ENCODE assay signal across 1 cellular context in genomic region chr16:67000384-67001158, GRCh38.
TF ChIP-seq lines count a peak whose summit lies in the region.

No MANE protein-coding gene starts in this region.

TF ChIP-seq in H1, 55 proteins besides CTCF, POLR2A, EP300 and RAD21:
- no peak for TF ChIP-seq USF2 (IDR thresholded peaks at IDR 0.05; ENCODE audit: low read length)
- TF ChIP-seq SP1 (IDR thresholded peaks at IDR 0.05; ENCODE audit: low read depth, low read length), result no peak
- TF ChIP-seq SIX5 (IDR thresholded peaks at IDR 0.05; ENCODE audit: low read depth, low read length), result no peak
- no peak for TF ChIP-seq CHD2 (IDR thresholded peaks at IDR 0.05; ENCODE audit: low read length)
- TF ChIP-seq TCF12 (IDR thresholded peaks at IDR 0.05; ENCODE audit: low read depth, low read length), result no peak
- TF ChIP-seq SUZ12 (IDR thresholded peaks at IDR 0.05; ENCODE audit: low read length), result peak; percentile 70
- no peak for TF ChIP-seq JUND (IDR thresholded peaks at IDR 0.05; ENCODE audit: low read length)
- no peak for TF ChIP-seq CTBP2 (IDR thresholded peaks at IDR 0.05; ENCODE audit: borderline replicate concordance, insufficient read depth, insufficient read length, low read length)
- no peak for TF ChIP-seq EGR1 (IDR thresholded peaks at IDR 0.05; ENCODE audit: borderline replicate concordance, low read depth, low read length)
- TF ChIP-seq SIRT6 (IDR thresholded peaks at IDR 0.05; ENCODE audit: low read length), result no peak
- no peak for TF ChIP-seq BCL11A (IDR thresholded peaks at IDR 0.05; ENCODE audit: low read depth in 2 of 2, low read length in 2 of 2)
- TF ChIP-seq TAF7 (optimal IDR thresholded peaks at IDR 0.05; ENCODE audit: borderline replicate concordance, low read depth, low read length), result no peak
- no peak for TF ChIP-seq POLR2AphosphoS5 (IDR thresholded peaks at IDR 0.05; ENCODE audit: low read depth, low read length)
- no peak for TF ChIP-seq CHD1 (IDR thresholded peaks at IDR 0.05; ENCODE audit: low read depth, low read length)
- no peak for TF ChIP-seq TEAD4 (IDR thresholded peaks at IDR 0.05; ENCODE audit: low read depth, low read length)
- TF ChIP-seq E2F6 (IDR thresholded peaks at IDR 0.05), result peak; percentile 96
- TF ChIP-seq SIN3A (conservative IDR thresholded peaks at IDR 0.05 in 1 of 2, IDR thresholded peaks at IDR 0.05 in 1 of 2; ENCODE audit: low read depth in 1 of 2, low read length in 2 of 2), result no peak; a peak in 1 of 4 replicates
- no peak for TF ChIP-seq BRCA1 (IDR thresholded peaks at IDR 0.05; ENCODE audit: low read depth, low read length)
- no peak for TF ChIP-seq CBX8 (IDR thresholded peaks at IDR 0.05; ENCODE audit: borderline replicate concordance, low read depth, low read length)
- no peak for TF ChIP-seq GTF2F1 (IDR thresholded peaks at IDR 0.05; ENCODE audit: borderline replicate concordance, low read depth, low read length)
- no peak for TF ChIP-seq ZNF274 (IDR thresholded peaks at IDR 0.05; ENCODE audit: borderline replicate concordance, extremely low read depth, low read length)
- no peak for TF ChIP-seq SP2 (IDR thresholded peaks at IDR 0.05; ENCODE audit: low read length)
- TF ChIP-seq KDM5A (IDR thresholded peaks at IDR 0.05; ENCODE audit: low read length), result no peak
- no peak for TF ChIP-seq JUN (IDR thresholded peaks at IDR 0.05; ENCODE audit: low read depth, low read length)
- TF ChIP-seq KDM1A (IDR thresholded peaks at IDR 0.05; ENCODE audit: borderline replicate concordance, low read length), result 0 out of 2 replicates have a peak, but pooled peaks have one; percentile 57
- no peak for TF ChIP-seq CHD7 (IDR thresholded peaks at IDR 0.05; ENCODE audit: insufficient replicate concordance, low read length)
- peak; percentile 64 for TF ChIP-seq ASH2L (IDR thresholded peaks at IDR 0.05; ENCODE audit: low read length)
- TF ChIP-seq KDM4A (IDR thresholded peaks at IDR 0.05; ENCODE audit: low read depth, low read length, severe bottlenecking), result peak; percentile 88
- no peak for TF ChIP-seq ATF3 (IDR thresholded peaks at IDR 0.05; ENCODE audit: insufficient read depth, low read depth, low read length)
- TF ChIP-seq CBX5 (IDR thresholded peaks at IDR 0.05; ENCODE audit: low read depth, low read length), result no peak
- TF ChIP-seq TAF1 (IDR thresholded peaks at IDR 0.05; ENCODE audit: low read depth, low read length), result no peak
- TF ChIP-seq RFX5 (IDR thresholded peaks at IDR 0.05; ENCODE audit: borderline replicate concordance, low read depth, low read length), result no peak
- TF ChIP-seq BACH1 (IDR thresholded peaks at IDR 0.05; ENCODE audit: low read length), result peak; percentile 33; the same call in 1 of the 2 replicates
- no peak for TF ChIP-seq ATF2 (IDR thresholded peaks at IDR 0.05; ENCODE audit: low read length)
- TF ChIP-seq MAFK (IDR thresholded peaks at IDR 0.05; ENCODE audit: low read depth, low read length), result no peak
- no peak for TF ChIP-seq FOSL1 (IDR thresholded peaks at IDR 0.05; ENCODE audit: insufficient read depth, low read depth, low read length)
- peak; percentile 35 for TF ChIP-seq CREB1 (IDR thresholded peaks at IDR 0.05)
- TF ChIP-seq NRF1 (IDR thresholded peaks at IDR 0.05; ENCODE audit: low read depth, low read length), result peak; percentile 50
- peak; percentile 95 for TF ChIP-seq MAX (IDR thresholded peaks at IDR 0.05)
- peak; percentile 39 for TF ChIP-seq EZH2 (IDR thresholded peaks at IDR 0.05; ENCODE audit: low read depth, low read length, severe bottlenecking)
- no peak for TF ChIP-seq GABPA (IDR thresholded peaks at IDR 0.05; ENCODE audit: borderline replicate concordance, insufficient read depth, low read length)
- TF ChIP-seq HDAC2 (IDR thresholded peaks at IDR 0.05; ENCODE audit: borderline replicate concordance in 1 of 2, low read depth in 2 of 2, low read length in 2 of 2), result 0 out of 4 replicates have a peak, but pooled peaks of 1 of the 2 experiments have one; percentile 26
- no peak for TF ChIP-seq RNF2 (IDR thresholded peaks at IDR 0.05; ENCODE audit: borderline replicate concordance, low read depth, low read length, missing control alignments, poor library complexity, severe bottlenecking)
- no peak for TF ChIP-seq NANOG (IDR thresholded peaks at IDR 0.05; ENCODE audit: insufficient read depth, low read depth, low read length, poor library complexity, severe bottlenecking)
- TF ChIP-seq PHF8 (conservative IDR thresholded peaks at IDR 0.05; ENCODE audit: low read depth, low read length), result no peak
- no peak for TF ChIP-seq YY1 (IDR thresholded peaks at IDR 0.05; ENCODE audit: low read depth, low read length)
- no peak for TF ChIP-seq SRF (IDR thresholded peaks at IDR 0.05; ENCODE audit: low read depth, low read length)
- TF ChIP-seq SAP30 (IDR thresholded peaks at IDR 0.05; ENCODE audit: insufficient read depth, insufficient replicate concordance, low read length), result no peak
- TF ChIP-seq RXRA (IDR thresholded peaks at IDR 0.05; ENCODE audit: insufficient read depth, low read depth, low read length), result no peak
- TF ChIP-seq SP4 (IDR thresholded peaks at IDR 0.05; ENCODE audit: low read length), result no peak
- no peak for TF ChIP-seq RBBP5 (IDR thresholded peaks at IDR 0.05; ENCODE audit: borderline replicate concordance, low read depth, low read length)
- no peak for TF ChIP-seq CEBPB (IDR thresholded peaks at IDR 0.05; ENCODE audit: low read depth, low read length)
- TF ChIP-seq POU5F1 (IDR thresholded peaks at IDR 0.05; ENCODE audit: low read depth, low read length), result no peak
- no peak for TF ChIP-seq TBP (IDR thresholded peaks at IDR 0.05; ENCODE audit: low read depth, low read length)
- TF ChIP-seq HDAC6 (IDR thresholded peaks at IDR 0.05; ENCODE audit: low read depth, low read length), result no peak
